Comparison of ENCODE assay signal across 8 cellular contexts in genomic region chr7:80918406-80918805, GRCh38. TPM values are rescaled to one million over a fixed set of nuclear protein-coding genes. Genes with fewer than 3 reads are reported as not detected.
A peak's percentile ranks its signal among the peaks of the same experiment; 100 is the strongest.
DNase-seq lines count a peak whose midpoint lies in the region; ATAC-seq and TF ChIP-seq lines count a peak whose summit lies in the region.

No MANE protein-coding gene starts in this region.

- POLR2A ChIA-PET in CD4-positive, alpha-beta T cell (lab: Charles Lee) = no interaction called here

- intact Hi-C loops in CD4-positive, alpha-beta T cell (cut with DNase I, micrococcal nuclease) = no loop called here

- H3K4me2 ChIP-seq in BLaER1 (peak overlapping the region; percentile 74), GM23248 (ENCODE audit: unreplicated experiment) (peak overlapping the region; percentile 93), neural progenitor cell (peak overlapping the region; percentile 86)

- H3K36me3 Mint-ChIP-seq in neural progenitor cell = peaks cover 7% of the 10 kb centered on the region
- H3K36me3 Mint-ChIP-seq in CD4-positive, alpha-beta T cell (ENCODE audit: low read depth) = no peaks in the 10 kb centered on the region

- no peaks in the 10 kb centered on the region for H3K36me3 ChIP-seq in BLaER1
- peaks cover 32% of the 10 kb centered on the region for H3K36me3 ChIP-seq in GM23248 (ENCODE audit: low read depth)
- peaks cover 0 to 5% (median 0%) of the 10 kb centered on the region in 3 donors for H3K36me3 ChIP-seq in Peyer's patch
- no peaks in the 10 kb centered on the region for H3K36me3 ChIP-seq in esophagus (ENCODE audit: control insufficient read depth in 2 of 2, insufficient read depth in 2 of 2, low read length in 1 of 2)
- H3K36me3 ChIP-seq in neural progenitor cell = no peaks in the 10 kb centered on the region

- peaks cover 6% of the 10 kb centered on the region for H3K27me3 Mint-ChIP-seq in neural progenitor cell (ENCODE audit: insufficient read depth, low read depth)
- peaks cover 55% of the 10 kb centered on the region for H3K27me3 Mint-ChIP-seq in CD4-positive, alpha-beta T cell

- H3K9me3 ChIP-seq in BLaER1 (peaks cover 5% of the 10 kb centered on the region; the same call in 1 of the 2 replicates), GM23248 (ENCODE audit: low read depth) (no peaks in the 10 kb centered on the region), Peyer's patch (no peaks in the 10 kb centered on the region), esophagus (ENCODE audit: control insufficient read depth in 2 of 2, insufficient read depth in 1 of 2, low read depth in 1 of 2, low read length in 1 of 2) (no peaks in the 10 kb centered on the region), neural progenitor cell (ENCODE audit: low read depth) (no peaks in the 10 kb centered on the region)
- H3K9me3 ChIP-seq in CD4-positive, alpha-beta T cell (ENCODE audit: control insufficient read depth, low read length) = no peaks in the 10 kb centered on the region

- TF ChIP-seq CTCF in Peyer's patch (IDR thresholded peaks at IDR 0.05) (no peak), neural progenitor cell (IDR thresholded peaks at IDR 0.05) (no peak)
- no peak for TF ChIP-seq CTCF in CD4-positive, alpha-beta T cell (IDR thresholded peaks at IDR 0.05)

- DNase-seq in GM23248 (peak; percentile 60), Peyer's patch (no peak), neural progenitor cell (ENCODE audit: low spot score) (peak; percentile 27), HuH-7 (ENCODE audit: low spot score) (no peak)
- no peak for DNase-seq in CD4-positive, alpha-beta T cell

- peak overlapping the region; percentile 17 for H3K27ac Mint-ChIP-seq in neural progenitor cell
- H3K27ac Mint-ChIP-seq in CD4-positive, alpha-beta T cell = no peak overlapping the region

- H3K27me3 ChIP-seq in BLaER1 (peaks cover 21% of the 10 kb centered on the region), GM23248 (replicated peaks; ENCODE audit: insufficient read depth) (no peaks in the 10 kb centered on the region), Peyer's patch (no peaks in the 10 kb centered on the region), esophagus (ENCODE audit: control insufficient read depth in 1 of 2, insufficient read depth in 2 of 2, low read length in 2 of 2) (no peaks in the 10 kb centered on the region), neural progenitor cell (peaks cover 22% of the 10 kb centered on the region)
- peaks cover 30% of the 10 kb centered on the region for H3K27me3 ChIP-seq in CD4-positive, alpha-beta T cell (ENCODE audit: control insufficient read depth, insufficient read depth, low read length)

- no peak overlapping the region for H3K27ac ChIP-seq in BLaER1
- peak overlapping the region; percentile 44 for H3K27ac ChIP-seq in GM23248
- peak overlapping the region in 3 of 4 donors; percentile 64 to 77 (median 69) for H3K27ac ChIP-seq in Peyer's patch
- peak overlapping the region; percentile 49 to 71 for H3K27ac ChIP-seq in esophagus (ENCODE audit: low read depth in 2 of 2, low read length in 1 of 2)
- no peak overlapping the region for H3K27ac ChIP-seq in neural progenitor cell
- H3K27ac ChIP-seq in CD4-positive, alpha-beta T cell (ENCODE audit: low read depth, low read length) = no peak overlapping the region

- no peaks in the 10 kb centered on the region for H4K20me1 ChIP-seq in BLaER1
- 0 out of 2 replicates have a peak, but pooled peaks cover 4% of the 10 kb centered on the region for H4K20me1 ChIP-seq in GM23248 (ENCODE audit: insufficient read depth)
- H4K20me1 ChIP-seq in neural progenitor cell (ENCODE audit: low read depth) = no peaks in the 10 kb centered on the region

- 1 to 2% methylated on average over 9 of the region's 9 CpGs for WGBS in GM23248 (ENCODE audit: low coverage in 1 of 2, low lambda C conversion rate in 2 of 2, missing lambda C conversion rate in 2 of 2), 2 experiments
- 5 to 6% methylated on average over 9 of the region's 9 CpGs for WGBS in esophagus, 2 donors

- H3K9me3 Mint-ChIP-seq in neural progenitor cell = no peaks in the 10 kb centered on the region
- H3K9me3 Mint-ChIP-seq in CD4-positive, alpha-beta T cell = no peaks in the 10 kb centered on the region

- in situ Hi-C loops in GM23248 (cut with MboI) = loop anchor here (5.0 to 10.0 kb wide), 2 partner anchors 214 to 544 kb away; no protein-coding TSS in a partner anchor

- H3K4me1 ChIP-seq in BLaER1 (no peaks in the 10 kb centered on the region), GM23248 (ENCODE audit: insufficient read depth) (peaks cover 28% of the 10 kb centered on the region), Peyer's patch (no peaks in the 10 kb centered on the region), esophagus (ENCODE audit: control insufficient read depth in 2 of 2, insufficient read depth in 2 of 2, low read length in 1 of 2) (peaks cover 0 to 2% of the 10 kb centered on the region in 2 donors), neural progenitor cell (peaks cover 4% of the 10 kb centered on the region)

- H3K4me1 Mint-ChIP-seq in neural progenitor cell = peaks cover 38% of the 10 kb centered on the region
- peaks cover 7% of the 10 kb centered on the region for H3K4me1 Mint-ChIP-seq in CD4-positive, alpha-beta T cell (ENCODE audit: low read depth)

- no peaks in the 10 kb centered on the region for H3K9me2 ChIP-seq in GM23248 (ENCODE audit: insufficient read depth)

- H3K4me3 ChIP-seq in BLaER1 (peak overlapping the region; percentile 63), GM23248 (peak overlapping the region; percentile 99), Peyer's patch (peak overlapping the region; percentile 21 to 68 (median 44)), esophagus (ENCODE audit: low read depth in 1 of 2, low read length in 2 of 2) (peak overlapping the region; percentile 51 to 57), neural progenitor cell (peak overlapping the region; percentile 58)

- peaks cover 45% of the 10 kb centered on the region for H3F3A ChIP-seq in GM23248 (ENCODE audit: insufficient read depth)
- H3F3A ChIP-seq in neural progenitor cell (ENCODE audit: low read depth) = peaks cover 20% of the 10 kb centered on the region

- peak overlapping the region; percentile 74 for H2AFZ ChIP-seq in GM23248
- H2AFZ ChIP-seq in neural progenitor cell (replicated peaks) = peak overlapping the region; percentile 40

- no peak for TF ChIP-seq POLR2A in Peyer's patch (IDR thresholded peaks at IDR 0.05)

- H3K79me2 ChIP-seq in GM23248 (ENCODE audit: insufficient read depth) = peaks cover 54% of the 10 kb centered on the region
- H3K79me2 ChIP-seq in neural progenitor cell (ENCODE audit: low read depth) = no peaks in the 10 kb centered on the region

- no peak overlapping the region for H3K9ac ChIP-seq in BLaER1
- peak overlapping the region; percentile 83 for H3K9ac ChIP-seq in GM23248
- H3K9ac ChIP-seq in neural progenitor cell = no peak overlapping the region

- H3K4me3 Mint-ChIP-seq in neural progenitor cell = peak overlapping the region; percentile 88
- H3K4me3 Mint-ChIP-seq in CD4-positive, alpha-beta T cell = no peak overlapping the region

- ATAC-seq in HG02970 (IDR thresholded peaks at IDR 0.05; ENCODE audit: low FRiP score, unreplicated experiment) = no peak
- no peak for ATAC-seq in CD4-positive, alpha-beta T cell (ENCODE audit: poor library complexity)

- CTCF ChIA-PET in CD4-positive, alpha-beta T cell (lab: Charles Lee) = no interaction called here

RNA-seq across cellular contexts. Expression of gene SEMA3C, which starts 0.4 kb away (rescaled TPM):
- 612 and 756 TPM in 2 replicates for total RNA-seq in GM23248 (2014; rRNA removed; shearing (Covaris generic))
- 308 and 316 TPM in 2 replicates for polyA plus RNA-seq in GM23248 (2016; fragmentation: Nextera tagmentation; extraction: Ambion mirVana)
- 100 to 1,000 TPM in 1 of 4 donors, 10 to 100 TPM in 3; 35.7 to 120 (median 56.4) TPM for total RNA-seq in Peyer's patch
- polyA plus RNA-seq in esophagus = 1 to 10 TPM; 1.8 to 3.4 TPM
- 0.28 and 0.54 TPM in 2 replicates for total RNA-seq in neural progenitor cell (ENCODE audit: low replicate concordance)
- under 1 TPM; 0.08 TPM for total RNA-seq in CD4-positive, alpha-beta T cell

Comparison
In these comparisons a context has a peak if more than half of its experiments do, and no peak if none do; other contexts are left out.
1. H3K27ac ChIP-seq: peak in GM23248 (single experiment), Peyer's patch (3 of 4) and esophagus (2 of 2); none in BLaER1 (single experiment), neural progenitor cell (single experiment) and CD4-positive, alpha-beta T cell (single experiment).
2. H3K4me3 ChIP-seq: peak in every context shown above with its lines; median percentile 99 in GM23248; 63 in BLaER1; 58 in neural progenitor cell; 54 in esophagus; 44 in Peyer's patch.
3. DNase-seq: peak in GM23248 (single experiment) and neural progenitor cell (single experiment); none in Peyer's patch (0 of 3), HuH-7 (single experiment) and CD4-positive, alpha-beta T cell (0 of 10).
4. RNA of gene SEMA3C, which starts 0.4 kb away (total RNA-seq): 612 to 756 TPM in GM23248 and 35.7 to 120 TPM in Peyer's patch; 0.28 to 0.54 TPM in neural progenitor cell and 0.08 TPM in CD4-positive, alpha-beta T cell; every median in the first group is over 10 times any median in the second.
5. Peak in every context shown above with its lines, with median percentiles within 50 percentile points of each other: H3K4me2 ChIP-seq.